In the genomic region with DNA sequence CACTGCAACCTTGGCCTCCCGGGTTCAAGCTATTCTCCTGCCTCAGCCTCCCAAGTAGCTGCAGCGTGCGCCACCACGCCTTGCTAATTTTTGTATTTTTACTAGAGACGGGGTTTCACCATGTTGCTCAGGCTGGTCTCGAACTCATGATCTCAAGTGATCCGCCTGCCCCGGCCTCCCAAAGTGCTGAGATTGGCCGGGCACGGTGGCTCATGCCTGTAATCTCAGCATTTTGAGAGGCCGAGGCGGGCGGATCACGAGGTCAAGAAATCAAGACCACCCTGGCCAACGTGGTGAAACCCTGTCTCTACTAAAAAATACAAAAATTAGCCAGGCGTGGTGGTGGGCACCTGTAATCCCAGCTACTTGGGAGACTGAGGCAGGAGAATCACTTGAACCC, we compare ENCODE assay signal across 13 cellular contexts. TPM values are rescaled to one million over a fixed set of nuclear protein-coding genes. Genes with fewer than 3 reads are reported as not detected.
"Had no signal": no experiment of that assay in that cellular context is flagged by ENCODE, and none has a peak within 500 bp of the region (broad histone marks: within the 10 kb centered on the region; RNA-seq: fewer than 3 reads in every experiment).

No MANE protein-coding gene starts in this region.

RNA-seq across cellular contexts. Expression of gene TLDC2, which starts 57.6 kb away (rescaled TPM):
- total RNA-seq: activated CD4-positive, alpha-beta memory T cell treated with anti-CD3 and anti-CD28 coated beads, Interleukin-2, amount 10 ng/mL, durations not matched to agents 7 days and 5 days; activated CD4-positive, alpha-beta T cell treated with anti-CD3 and anti-CD28 coated beads for 36 hours; activated CD4-positive, alpha-beta T cell treated with anti-CD3 and anti-CD28 coated beads, Interleukin-2, amount 10 ng/mL, durations not matched to agents 7 days and 5 days; activated CD8-positive, alpha-beta memory T cell treated with anti-CD3 and anti-CD28 coated beads for 36 hours; activated CD8-positive, alpha-beta T cell treated with anti-CD3 and anti-CD28 coated beads, Interleukin-2, amount 10 ng/mL, durations not matched to agents 7 days and 5 days; activated naive CD8-positive, alpha-beta T cell treated with anti-CD3 and anti-CD28 coated beads, Interleukin-2, amount 10 ng/mL, durations not matched to agents 7 days and 5 days; activated T-helper 2 cell treated with anti-CD3 and anti-CD28 coated beads, Interferon-gamma antibody, Interleukin-2, Interleukin-4, amounts not matched to agents 10 μg/mL and 5 μg/mL and 100 μg/mL, durations not matched to agents 14 hours and 24 hours and 36 hours; astrocyte; body of pancreas; cardiac septum; T-helper 1 cell treated with Interleukin-12 subunit alpha and Interleukin-12 subunit beta and Interleukin-4 antibody, amounts not matched to agents 30 ng/mL and 1 ng/mL, for 36 hours; T-helper 17 cell; T-helper 2 cell treated with Interferon-gamma antibody and Interleukin-4, amounts not matched to agents 100 ng/mL and 5 ng/mL, for 36 hours had no signal
